Comparison of ENCODE assay signal across 8 cellular contexts in genomic region chrX:1591102-1591862, GRCh38. TPM values are rescaled to one million over a fixed set of nuclear protein-coding genes. Genes with fewer than 3 reads are reported as not detected.
DNase-seq lines count a peak whose midpoint lies in the region; ATAC-seq, FAIRE-seq and TF ChIP-seq lines count a peak whose summit lies in the region.

Gene AKAP17A (plus strand): TSS chrX:1591604. CDS start chrX:1593463, 1,859 bp downstream.

- peaks cover 13 to 29% (median 22%) of the 10 kb centered on the region in 4 experiments for H3K36me3 ChIP-seq in H1 (ENCODE audit: control insufficient read depth in 2 of 4, insufficient read depth in 4 of 4, low read length in 3 of 4)

- no peak within 1 kb of the TSS for H3K23ac ChIP-seq in H1 (ENCODE audit: insufficient read length)

- peaks cover 6% of the 10 kb centered on the region for H3K36me3 Mint-ChIP-seq in memory B cell

- H4K20me1 ChIP-seq in H1 (replicated peaks in 1 of 2; ENCODE audit: control insufficient read depth in 1 of 2, insufficient read depth in 2 of 2, low read length in 2 of 2) = peaks cover 3 to 26% of the 10 kb centered on the region in 2 experiments

- CTCF ChIA-PET in H1 (lab: Charles Lee; ENCODE audit: partially characterized antibody) = no interaction called here

- no peaks in the 10 kb centered on the region for H3K9me3 Mint-ChIP-seq in memory B cell

- H3K79me1 ChIP-seq in H1 (ENCODE audit: low read depth, low read length) = peaks cover 10% of the 10 kb centered on the region; the same call in 1 of the 2 replicates

- peaks cover 5% of the 10 kb centered on the region; the same call in 1 of the 2 replicates for H3K23me2 ChIP-seq in H1 (ENCODE audit: low read depth, low read length)

- peak within 1 kb of the TSS; percentile 54 for H4K91ac ChIP-seq in H1 (replicated peaks; ENCODE audit: insufficient read length, low read length)

- no peak within 1 kb of the TSS for H4K5ac ChIP-seq in H1 (ENCODE audit: insufficient read length, low read depth, low read length)

- no peak within 1 kb of the TSS; the same call in none of the 2 replicates for H3K18ac ChIP-seq in H1 (ENCODE audit: extremely low read depth, low read length)

- no peak within 1 kb of the TSS for H2BK12ac ChIP-seq in H1 (ENCODE audit: low read depth, low read length)

- WGBS in H1 (ENCODE audit: extremely low coverage in 1 of 2, insufficient coverage in 1 of 2, insufficient read length in 1 of 2, insufficient replicate concordance in 2 of 2, low coverage in 1 of 2, low lambda C conversion rate in 2 of 2, missing lambda C conversion rate in 1 of 2), 2 experiments = 6% methylated on average over 28 of the region's 66 CpGs; no CpG with 5 or more reads in 1 of the 2 experiments

- no peak within 1 kb of the TSS for H3K4ac ChIP-seq in H1 (replicated peaks; ENCODE audit: insufficient read length, low read depth, low read length)

- H3K27me3 Mint-ChIP-seq in memory B cell = no peaks in the 10 kb centered on the region

- H3K4me1 Mint-ChIP-seq in memory B cell = peaks cover 22% of the 10 kb centered on the region

- H3K27ac ChIP-seq in H1 (ENCODE audit: low read depth, low read length) = no peak within 1 kb of the TSS; the same call in 1 of the 2 replicates

- H2BK20ac ChIP-seq in H1 (ENCODE audit: low read length) = no peak within 1 kb of the TSS

- no peak within 1 kb of the TSS; the same call in 1 of the 2 replicates for H2BK5ac ChIP-seq in H1 (ENCODE audit: low read depth, low read length)

- H2AFZ ChIP-seq in H1 (ENCODE audit: low read length) = no peak within 1 kb of the TSS

- no peaks in the 10 kb centered on the region for H3K27me3 ChIP-seq in H1 (replicated peaks in 1 of 4; ENCODE audit: control insufficient read depth in 3 of 4, extremely low read depth in 1 of 4, insufficient read depth in 3 of 4, low read length in 3 of 4)

- peak within 1 kb of the TSS; percentile 81 to 98 (median 88) for H3K4me3 ChIP-seq in H1 (ENCODE audit: extremely low read depth in 1 of 4, insufficient read depth in 2 of 4, low read depth in 3 of 4, low read length in 4 of 4)

- H2BK15ac ChIP-seq in H1 (ENCODE audit: low read length) = no peak within 1 kb of the TSS

- H3K9me3 ChIP-seq in H1 (ENCODE audit: insufficient read depth in 2 of 2, low read depth in 1 of 2, low read length in 1 of 2) = no peaks in the 10 kb centered on the region

- peak within 1 kb of the TSS; percentile 54 to 95 (median 69) for H3K9ac ChIP-seq in H1 (replicated peaks in 1 of 4; ENCODE audit: extremely low read depth in 1 of 4, low read depth in 3 of 4, low read length in 3 of 4)

- POLR2A ChIA-PET in H1 (lab: Charles Lee; ENCODE audit: partially characterized antibody) = no interaction called here

- peak in 1 of 2 experiments; percentile 69; a peak in 2 of 3 replicates for TF ChIP-seq POLR2A in H1 (IDR thresholded peaks at IDR 0.05; ENCODE audit: control extremely low read depth in 1 of 2, low read depth in 2 of 2, low read length in 2 of 2)

- H3K14ac ChIP-seq in H1 (ENCODE audit: insufficient read length) = no peak within 1 kb of the TSS

- H3K56ac ChIP-seq in H1 (replicated peaks; ENCODE audit: insufficient read length, low read depth, low read length) = peak within 1 kb of the TSS; percentile 69

- H3K27ac Mint-ChIP-seq in memory B cell = peak within 1 kb of the TSS; percentile 88

- no peak for TF ChIP-seq EP300 in H1 (IDR thresholded peaks at IDR 0.05; ENCODE audit: borderline replicate concordance in 1 of 2, low read depth in 2 of 2, low read length in 2 of 2)

- no peak for TF ChIP-seq CTCF in H1 (IDR thresholded peaks at IDR 0.05; ENCODE audit: control extremely low read depth in 1 of 3, insufficient read depth in 1 of 3, low read depth in 1 of 3, low read length in 3 of 3)

- peak within 1 kb of the TSS; percentile 95 for H4K8ac ChIP-seq in H1 (ENCODE audit: extremely low read depth, insufficient read depth, low read length)

- H3K4me3 Mint-ChIP-seq in memory B cell = peak within 1 kb of the TSS; percentile 91

- peak; percentile 86 for FAIRE-seq in HTR-8/SVneo (lab: Jason Lieb, UNC)
- no peak for FAIRE-seq in H1 (lab: Jason Lieb, UNC)

- DNase-seq in COLO668 (lab: John Stamatoyannopoulos, UW; ENCODE audit: unreplicated experiment) (peak; percentile 93), HTR-8/SVneo (ENCODE audit: insufficient read length, low spot score) (peak; percentile 94), NOMO-1 treated with DMSO at 0.1 percent for 48 hours (lab: John Stamatoyannopoulos, UW; ENCODE audit: unreplicated experiment) (peak; percentile 90), H1 (ENCODE audit: low read depth in 1 of 2, low spot score in 2 of 2) (peak; percentile 89 to 100), memory B cell (ENCODE audit: low spot score in 2 of 2) (peak; percentile 100)
- peak; percentile 95 to 98 for DNase-seq in activated CD8-positive, alpha-beta memory T cell treated with anti-CD3 and anti-CD28 coated beads for 4 hours (ENCODE audit: low read depth in 2 of 2)
- peak; percentile 95 for DNase-seq in stimulated activated CD8-positive, alpha-beta memory T cell treated with anti-CD3 and anti-CD28 coated beads, Interleukin-12 subunit alpha, Interleukin-12 subunit beta, amount 100 ng/mL, for 1 hour (ENCODE audit: low read depth)

- ATAC-seq in GM21367 (IDR thresholded peaks at IDR 0.05; ENCODE audit: unreplicated experiment) = peak; percentile 75
- peak; percentile 89 for ATAC-seq in memory B cell (ENCODE audit: low read depth)

- no peak within 1 kb of the TSS for H2BK120ac ChIP-seq in H1 (replicated peaks; ENCODE audit: low read depth, low read length)

- 0 out of 2 replicates have a peak within 1 kb of the TSS, but pooled peaks have one; percentile 24 for H2AK5ac ChIP-seq in H1 (ENCODE audit: low read depth, low read length)

- peaks cover 15 to 43% of the 10 kb centered on the region in 2 experiments; a peak in 3 of 4 replicates for H3K79me2 ChIP-seq in H1 (ENCODE audit: control insufficient read depth in 1 of 2, insufficient read depth in 2 of 2, low read length in 2 of 2)

- peak in 1 of 2 experiments; percentile 31; a peak in 2 of 4 replicates for TF ChIP-seq RAD21 in H1 (IDR thresholded peaks at IDR 0.05 in 1 of 2, conservative IDR thresholded peaks at IDR 0.05 in 1 of 2; ENCODE audit: low read depth in 2 of 2, low read length in 2 of 2)

- peaks cover 3 to 8% (median 6%) of the 10 kb centered on the region in 4 experiments for H3K4me1 ChIP-seq in H1 (replicated peaks in 1 of 4; ENCODE audit: control insufficient read depth in 3 of 4, insufficient read depth in 4 of 4, low read length in 3 of 4)

- peak within 1 kb of the TSS; percentile 79 to 93 for H3K4me2 ChIP-seq in H1 (ENCODE audit: insufficient read depth in 1 of 2, low read depth in 2 of 2, low read length in 2 of 2)

TF ChIP-seq in H1, 55 proteins besides CTCF, POLR2A, EP300 and RAD21 (continues in another document):
- no peak for TF ChIP-seq BRCA1 (IDR thresholded peaks at IDR 0.05; ENCODE audit: low read depth, low read length)
- TF ChIP-seq KDM5A (IDR thresholded peaks at IDR 0.05; ENCODE audit: low read length) = no peak
- TF ChIP-seq ASH2L (IDR thresholded peaks at IDR 0.05; ENCODE audit: low read length) = no peak
- no peak for TF ChIP-seq POLR2AphosphoS5 (IDR thresholded peaks at IDR 0.05; ENCODE audit: low read depth, low read length)
- no peak for TF ChIP-seq HDAC2 (IDR thresholded peaks at IDR 0.05; ENCODE audit: borderline replicate concordance in 1 of 2, low read depth in 2 of 2, low read length in 2 of 2)
- TF ChIP-seq JUND (IDR thresholded peaks at IDR 0.05; ENCODE audit: low read length) = 0 out of 2 replicates have a peak, but pooled peaks have one; percentile 56
- TF ChIP-seq, protein P1, sequence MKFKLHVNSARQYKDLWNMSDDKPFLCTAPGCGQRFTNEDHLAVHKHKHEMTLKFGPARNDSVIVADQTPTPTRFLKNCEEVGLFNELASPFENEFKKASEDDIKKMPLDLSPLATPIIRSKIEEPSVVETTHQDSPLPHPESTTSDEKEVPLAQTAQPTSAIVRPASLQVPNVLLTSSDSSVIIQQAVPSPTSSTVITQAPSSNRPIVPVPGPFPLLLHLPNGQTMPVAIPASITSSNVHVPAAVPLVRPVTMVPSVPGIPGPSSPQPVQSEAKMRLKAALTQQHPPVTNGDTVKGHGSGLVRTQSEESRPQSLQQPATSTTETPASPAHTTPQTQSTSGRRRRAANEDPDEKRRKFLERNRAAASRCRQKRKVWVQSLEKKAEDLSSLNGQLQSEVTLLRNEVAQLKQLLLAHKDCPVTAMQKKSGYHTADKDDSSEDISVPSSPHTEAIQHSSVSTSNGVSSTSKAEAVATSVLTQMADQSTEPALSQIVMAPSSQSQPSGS (IDR thresholded peaks at IDR 0.05; ENCODE audit: low read length) = no peak
- no peak for TF ChIP-seq SIRT6 (IDR thresholded peaks at IDR 0.05; ENCODE audit: low read length)
- TF ChIP-seq SIX5 (IDR thresholded peaks at IDR 0.05; ENCODE audit: low read depth, low read length) = no peak

RNA-seq across cellular contexts. Expression of gene AKAP17A, which starts in this region (rescaled TPM):
- 40.6 and 41.2 TPM in 2 replicates for total RNA-seq in H1 (2021; fragmentation: NEBNext Ultra II Directional; extraction: Animal tissue kit (Norgen Biotek cat#: 25700))
- 14.0 and 30.4 TPM in 2 replicates for polyA plus RNA-seq in H1 (2011; rRNA removed)
- 27.5 TPM for polyA plus RNA-seq in H1 (2011; cell fraction: cytosol; rRNA removed)
- 103 TPM for polyA plus RNA-seq in H1 (2011; cell fraction: nucleus; rRNA removed)
- polyA plus RNA-seq in H1 (2012, experiment 1 of 2) = 29.0 to 36.4 TPM (median 33.3 TPM) in 4 replicates
- polyA plus RNA-seq in H1 (2012, experiment 2 of 2) = 15.5 TPM
- 29.5 TPM for polyA plus RNA-seq in H1 (2013, experiment 1 of 2)
- polyA plus RNA-seq in H1 (2013, experiment 2 of 2) = 28.0 TPM
- polyA minus RNA-seq in H1 (2011; rRNA and poly(A)+ RNA removed) = 4.9 and 7.3 TPM in 2 replicates
- polyA minus RNA-seq in H1 (2011; cell fraction: cytosol; rRNA and poly(A)+ RNA removed) = 12.1 TPM
- polyA minus RNA-seq in H1 (2011; cell fraction: nucleus; rRNA and poly(A)+ RNA removed) = 19.2 TPM
